ENCODE assay signal across 8 cellular contexts in the genomic region with DNA sequence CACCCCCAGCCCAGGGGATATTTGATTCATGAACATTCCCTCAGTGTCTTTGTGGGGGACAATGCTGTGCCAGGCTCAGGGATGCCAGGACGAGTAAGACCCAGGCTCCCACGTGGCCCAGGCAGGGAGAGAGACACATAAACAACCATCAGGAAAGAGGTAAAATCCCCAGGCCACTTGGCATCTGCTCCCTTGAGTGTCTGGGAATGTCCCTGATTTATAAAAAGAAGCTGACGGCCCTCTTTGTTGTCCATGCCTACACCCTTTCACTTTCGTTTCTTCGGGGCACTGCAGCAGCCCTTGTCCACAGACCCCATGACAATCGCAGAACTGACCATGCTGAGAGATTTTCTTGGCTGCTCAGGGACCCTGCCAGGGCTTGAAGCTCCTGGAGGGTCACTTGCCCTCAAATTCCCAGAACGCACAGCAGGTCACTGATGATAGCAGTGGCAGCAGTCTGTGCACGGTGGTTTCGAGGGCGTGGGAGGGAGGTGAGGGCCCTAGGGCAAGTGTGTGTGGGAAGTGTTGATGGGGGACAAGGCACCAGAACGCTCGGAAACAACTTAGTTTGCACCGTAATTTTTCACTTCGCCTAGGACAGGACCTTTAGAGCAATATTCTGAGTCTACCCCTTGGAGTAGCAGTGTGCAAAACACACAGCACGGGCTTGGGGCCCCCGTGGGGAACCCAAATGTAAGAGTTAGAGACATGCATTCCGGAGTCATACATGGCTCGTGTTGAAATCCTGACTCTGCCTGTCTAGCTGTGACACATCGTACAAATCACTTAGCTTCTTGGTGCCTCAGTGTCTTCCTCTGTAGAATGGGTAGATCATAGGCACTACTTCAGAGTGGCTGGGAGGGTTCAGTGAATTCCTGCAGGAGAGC. TPM values are rescaled to one million over a fixed set of nuclear protein-coding genes. Genes with fewer than 3 reads are reported as not detected.
A peak's percentile ranks its signal among the peaks of the same experiment; 100 is the strongest.
DNase-seq lines count a peak whose midpoint lies in the region; ATAC-seq and TF ChIP-seq lines count a peak whose summit lies in the region.

No MANE protein-coding gene starts in this region.

- no peak for TF ChIP-seq CTCF in HFFc6 (IDR thresholded peaks at IDR 0.05)

- no peaks in the 10 kb centered on the region for H3K9me3 ChIP-seq in duodenal mucosa (ENCODE audit: control insufficient read depth in 1 of 2, low read length in 2 of 2)

- peak overlapping the region; percentile 59 for H3K27ac Mint-ChIP-seq in HFFc6
- H3K27ac Mint-ChIP-seq in natural killer cell treated with Interleukin-12 subunit alpha and Interleukin-12 subunit beta and Interleukin-15 and Interleukin-18, amount 100 ng/mL, for 72 hours, result peak overlapping the region; percentile 89 to 95

- H3K27me3 Mint-ChIP-seq in HFFc6 (ENCODE audit: insufficient read depth), result peaks cover 11% of the 10 kb centered on the region
- peaks cover 0 to 10% of the 10 kb centered on the region in 2 donors for H3K27me3 Mint-ChIP-seq in natural killer cell treated with Interleukin-12 subunit alpha and Interleukin-12 subunit beta and Interleukin-15 and Interleukin-18, amount 100 ng/mL, for 72 hours

- peak overlapping the region; percentile 35 for H3K27ac ChIP-seq in duodenal mucosa (ENCODE audit: low read depth, low read length)

- H3K4me3 Mint-ChIP-seq in HFFc6, result peak overlapping the region; percentile 87
- peak overlapping the region; percentile 84 for H3K4me3 Mint-ChIP-seq in natural killer cell treated with Interleukin-12 subunit alpha and Interleukin-12 subunit beta and Interleukin-15 and Interleukin-18, amount 100 ng/mL, for 72 hours

- H3K4me1 ChIP-seq in duodenal mucosa (ENCODE audit: control insufficient read depth in 1 of 2, insufficient read depth in 2 of 2, low read length in 2 of 2), result peaks cover 36 to 43% of the 10 kb centered on the region in 2 donors

- H3K9ac ChIP-seq in duodenal mucosa (ENCODE audit: low read depth in 1 of 2, low read length in 2 of 2), result peak overlapping the region; percentile 27 to 53

- H3K4me1 Mint-ChIP-seq in HFFc6 (ENCODE audit: low read depth), result peaks cover 10% of the 10 kb centered on the region
- peaks cover 74 to 81% of the 10 kb centered on the region in 2 donors for H3K4me1 Mint-ChIP-seq in natural killer cell treated with Interleukin-12 subunit alpha and Interleukin-12 subunit beta and Interleukin-15 and Interleukin-18, amount 100 ng/mL, for 72 hours (ENCODE audit: low read depth in 2 of 2)

- no peaks in the 10 kb centered on the region for H3K36me3 Mint-ChIP-seq in HFFc6 (ENCODE audit: low read depth)
- H3K36me3 Mint-ChIP-seq in natural killer cell treated with Interleukin-12 subunit alpha and Interleukin-12 subunit beta and Interleukin-15 and Interleukin-18, amount 100 ng/mL, for 72 hours, result peaks cover 13% of the 10 kb centered on the region

- peak overlapping the region; percentile 58 to 63 for H3K4me3 ChIP-seq in duodenal mucosa (ENCODE audit: low read depth in 1 of 2, low read length in 2 of 2)

- ATAC-seq in GM18502 (IDR thresholded peaks at IDR 0.05; ENCODE audit: poor library complexity, unreplicated experiment), result peak; percentile 43
- ATAC-seq in SK-N-SH treated with all-trans-retinoic acid at 6 μM for 48 hours, result peak; percentile 54
- ATAC-seq in natural killer cell treated with Interleukin-12 subunit alpha and Interleukin-12 subunit beta and Interleukin-15 and Interleukin-18, amount 100 ng/mL, for 72 hours, result peak; percentile 66 to 88

- no peaks in the 10 kb centered on the region for H3K36me3 ChIP-seq in duodenal mucosa (ENCODE audit: control insufficient read depth in 1 of 2, insufficient read depth in 2 of 2, low read length in 2 of 2)

- H3K27me3 ChIP-seq in duodenal mucosa (ENCODE audit: control insufficient read depth in 1 of 2, insufficient read depth in 2 of 2, low read length in 2 of 2), result peaks cover 0 to 6% of the 10 kb centered on the region in 2 donors

- DNase-seq in HFFc6 (peak; percentile 7), NCI-H510A treated with DMSO at 0.1 percent for 48 hours (lab: John Stamatoyannopoulos, UW) (no peak), NCI-H1092 treated with DMSO at 0.1 percent for 48 hours (lab: John Stamatoyannopoulos, UW) (no peak), NCI-H748 (lab: John Stamatoyannopoulos, UW; ENCODE audit: unreplicated experiment) (no peak)
- peak; percentile 85 for DNase-seq in natural killer cell treated with Interleukin-12 subunit alpha and Interleukin-12 subunit beta and Interleukin-15 and Interleukin-18, amount 100 ng/mL, for 72 hours (ENCODE audit: low spot score)

- H3K9me3 Mint-ChIP-seq in HFFc6, result peaks cover 2% of the 10 kb centered on the region; the same call in 1 of the 2 replicates
- no peaks in the 10 kb centered on the region for H3K9me3 Mint-ChIP-seq in natural killer cell treated with Interleukin-12 subunit alpha and Interleukin-12 subunit beta and Interleukin-15 and Interleukin-18, amount 100 ng/mL, for 72 hours

TF ChIP-seq in SK-N-SH treated with all-trans-retinoic acid at 6 μM for 48 hours, 23 proteins besides CTCF, POLR2A, EP300 and RAD21 (continues in another document):
- TF ChIP-seq ESRRG (CRISPR knock-in tag; IDR thresholded peaks at IDR 0.05) (no peak), ZNF8 (CRISPR knock-in tag; IDR thresholded peaks at IDR 0.05) (no peak), ZC3H10 (CRISPR knock-in tag; IDR thresholded peaks at IDR 0.05) (no peak), GLIS3 (CRISPR knock-in tag; IDR thresholded peaks at IDR 0.05) (no peak), ZNF70 (CRISPR knock-in tag; IDR thresholded peaks at IDR 0.05) (no peak), ARNTL (CRISPR knock-in tag; IDR thresholded peaks at IDR 0.05; ENCODE audit: borderline replicate concordance, low read depth) (no peak), BACH2 (CRISPR knock-in tag; IDR thresholded peaks at IDR 0.05; ENCODE audit: borderline replicate concordance) (no peak), RARB (CRISPR knock-in tag; IDR thresholded peaks at IDR 0.05) (no peak), OSR1 (CRISPR knock-in tag; IDR thresholded peaks at IDR 0.05) (no peak), SNAI2 (CRISPR knock-in tag; IDR thresholded peaks at IDR 0.05) (no peak), CREB5 (CRISPR knock-in tag; IDR thresholded peaks at IDR 0.05; ENCODE audit: low read depth) (no peak), ZNF565 (CRISPR knock-in tag; conservative IDR thresholded peaks at IDR 0.05; ENCODE audit: low read depth) (no peak), TCF4 (CRISPR knock-in tag; IDR thresholded peaks at IDR 0.05; ENCODE audit: borderline replicate concordance) (no peak), PPARA (CRISPR knock-in tag; IDR thresholded peaks at IDR 0.05; ENCODE audit: borderline replicate concordance) (no peak), ZFP3 (CRISPR knock-in tag; IDR thresholded peaks at IDR 0.05) (no peak)
- TF ChIP-seq, protein P1, sequence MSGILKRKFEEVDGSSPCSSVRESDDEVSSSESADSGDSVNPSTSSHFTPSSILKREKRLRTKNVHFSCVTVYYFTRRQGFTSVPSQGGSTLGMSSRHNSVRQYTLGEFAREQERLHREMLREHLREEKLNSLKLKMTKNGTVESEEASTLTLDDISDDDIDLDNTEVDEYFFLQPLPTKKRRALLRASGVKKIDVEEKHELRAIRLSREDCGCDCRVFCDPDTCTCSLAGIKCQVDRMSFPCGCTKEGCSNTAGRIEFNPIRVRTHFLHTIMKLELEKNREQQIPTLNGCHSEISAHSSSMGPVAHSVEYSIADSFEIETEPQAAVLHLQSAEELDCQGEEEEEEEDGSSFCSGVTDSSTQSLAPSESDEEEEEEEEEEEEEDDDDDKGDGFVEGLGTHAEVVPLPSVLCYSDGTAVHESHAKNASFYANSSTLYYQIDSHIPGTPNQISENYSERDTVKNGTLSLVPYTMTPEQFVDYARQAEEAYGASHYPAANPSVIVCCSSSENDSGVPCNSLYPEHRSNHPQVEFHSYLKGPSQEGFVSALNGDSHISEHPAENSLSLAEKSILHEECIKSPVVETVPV (CRISPR knock-in tag; IDR thresholded peaks at IDR 0.05), result no peak

RNA-seq across cellular contexts. Expression of gene NOD2, which starts 4.7 kb away (rescaled TPM):
- not detected for total RNA-seq in HFFc6 (2021; fragmentation: NEBNext Ultra II Directional; extraction: Animal tissue kit (Norgen Biotek cat#: 25700))
- total RNA-seq in natural killer cell treated with Interleukin-12 subunit alpha and Interleukin-12 subunit beta and Interleukin-15 and Interleukin-18, amount 100 ng/mL, for 72 hours, result 10 to 100 TPM in 1 of 2 donors, 1 to 10 TPM in 1; 3.7 to 11.2 TPM

RNA-seq across cellular contexts. Expression of gene SNX20, which starts 17.0 kb away (rescaled TPM):
- total RNA-seq in HFFc6 (2021; fragmentation: NEBNext Ultra II Directional; extraction: Animal tissue kit (Norgen Biotek cat#: 25700)), result not detected
- 10 to 100 TPM; 26.2 to 38.4 TPM for total RNA-seq in natural killer cell treated with Interleukin-12 subunit alpha and Interleukin-12 subunit beta and Interleukin-15 and Interleukin-18, amount 100 ng/mL, for 72 hours

RNA-seq across cellular contexts. Expression of gene CYLD, which starts 43.8 kb away (rescaled TPM):
- total RNA-seq in HFFc6 (2021; fragmentation: NEBNext Ultra II Directional; extraction: Animal tissue kit (Norgen Biotek cat#: 25700)), result 10 to 100 TPM; 39.4 to 52.7 (median 43.4) TPM
- total RNA-seq in natural killer cell treated with Interleukin-12 subunit alpha and Interleukin-12 subunit beta and Interleukin-15 and Interleukin-18, amount 100 ng/mL, for 72 hours, result 100 to 1,000 TPM in 1 of 2 donors, 10 to 100 TPM in 1; 95.4 to 126 TPM

Comparison
In these comparisons a context has a peak if more than half of its experiments do, and no peak if none do; other contexts are left out.
1. DNase-seq: peak in HFFc6 (single experiment) and natural killer cell treated with Interleukin-12 subunit alpha and Interleukin-12 subunit beta and Interleukin-15 and Interleukin-18, amount 100 ng/mL, for 72 hours (single experiment); none in NCI-H510A treated with DMSO at 0.1 percent for 48 hours (single experiment), NCI-H1092 treated with DMSO at 0.1 percent for 48 hours (single experiment) and NCI-H748 (single experiment).
2. RNA of gene NOD2, which starts 4.7 kb away (total RNA-seq): 3.7 to 11.2 TPM in natural killer cell treated with Interleukin-12 subunit alpha and Interleukin-12 subunit beta and Interleukin-15 and Interleukin-18, amount 100 ng/mL, for 72 hours; not detected in HFFc6; every median in the first group is over 4 times any median in the second.
3. RNA of gene SNX20, which starts 17.0 kb away (total RNA-seq): 26.2 to 38.4 TPM in natural killer cell treated with Interleukin-12 subunit alpha and Interleukin-12 subunit beta and Interleukin-15 and Interleukin-18, amount 100 ng/mL, for 72 hours; not detected in HFFc6; every median in the first group is over 10 times any median in the second.
4. Peak in every context shown above with its lines, with median percentiles within 50 percentile points of each other: ATAC-seq.